In the genomic region with DNA sequence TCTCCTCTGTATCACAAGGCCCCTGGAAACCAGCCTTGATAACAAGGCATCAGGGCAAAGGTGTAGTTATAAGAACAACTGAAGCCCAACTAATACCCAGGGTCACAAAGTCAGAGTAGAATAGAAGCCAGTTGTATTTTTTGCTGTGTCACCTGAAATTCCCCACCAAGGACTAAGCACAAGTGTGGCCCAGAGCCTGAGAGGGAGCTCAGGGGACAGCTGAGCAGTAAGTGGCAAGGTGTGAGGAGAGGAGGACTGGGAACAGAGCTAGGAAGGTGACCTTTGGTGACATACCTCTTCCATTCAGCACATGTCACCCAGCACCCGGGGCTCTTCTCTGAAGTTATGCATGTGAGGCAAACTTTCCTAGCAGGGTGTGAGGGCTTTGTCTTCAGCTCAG, we compare ENCODE assay signal across 1 cellular context.
TF ChIP-seq lines count a peak whose summit lies in the region.

No MANE protein-coding gene starts in this region.

TF ChIP-seq in K562, 482 proteins besides CTCF, POLR2A, EP300 and RAD21:
- TF ChIP-seq MAFG (tag; conservative IDR thresholded peaks at IDR 0.05): peak; percentile 29; the same call in 1 of the 2 replicates
- no peak for TF ChIP-seq HLTF (IDR thresholded peaks at IDR 0.05)
- no peak for TF ChIP-seq FOS (IDR thresholded peaks at IDR 0.05; ENCODE audit: extremely low read depth, insufficient read length)
- no peak for TF ChIP-seq NBN (IDR thresholded peaks at IDR 0.05; ENCODE audit: low read depth)
- TF ChIP-seq, protein P1, sequence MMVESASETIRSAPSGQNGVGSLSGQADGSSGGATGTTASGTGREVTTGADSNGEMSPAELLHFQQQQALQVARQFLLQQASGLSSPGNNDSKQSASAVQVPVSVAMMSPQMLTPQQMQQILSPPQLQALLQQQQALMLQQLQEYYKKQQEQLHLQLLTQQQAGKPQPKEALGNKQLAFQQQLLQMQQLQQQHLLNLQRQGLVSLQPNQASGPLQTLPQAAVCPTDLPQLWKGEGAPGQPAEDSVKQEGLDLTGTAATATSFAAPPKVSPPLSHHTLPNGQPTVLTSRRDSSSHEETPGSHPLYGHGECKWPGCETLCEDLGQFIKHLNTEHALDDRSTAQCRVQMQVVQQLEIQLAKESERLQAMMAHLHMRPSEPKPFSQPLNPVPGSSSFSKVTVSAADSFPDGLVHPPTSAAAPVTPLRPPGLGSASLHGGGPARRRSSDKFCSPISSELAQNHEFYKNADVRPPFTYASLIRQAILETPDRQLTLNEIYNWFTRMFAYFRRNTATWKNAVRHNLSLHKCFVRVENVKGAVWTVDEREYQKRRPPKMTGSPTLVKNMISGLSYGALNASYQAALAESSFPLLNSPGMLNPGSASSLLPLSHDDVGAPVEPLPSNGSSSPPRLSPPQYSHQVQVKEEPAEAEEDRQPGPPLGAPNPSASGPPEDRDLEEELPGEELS (CRISPR knock-in tag; IDR thresholded peaks at IDR 0.05; ENCODE audit: borderline replicate concordance): no peak
- TF ChIP-seq ZBTB1 (CRISPR knock-in tag; IDR thresholded peaks at IDR 0.05; ENCODE audit: borderline replicate concordance, low read depth): no peak
- TF ChIP-seq, protein P2, sequence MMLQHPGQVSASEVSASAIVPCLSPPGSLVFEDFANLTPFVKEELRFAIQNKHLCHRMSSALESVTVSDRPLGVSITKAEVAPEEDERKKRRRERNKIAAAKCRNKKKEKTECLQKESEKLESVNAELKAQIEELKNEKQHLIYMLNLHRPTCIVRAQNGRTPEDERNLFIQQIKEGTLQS (IDR thresholded peaks at IDR 0.05): no peak
- TF ChIP-seq, protein P2 (CRISPR knock-in tag; conservative IDR thresholded peaks at IDR 0.05): no peak
- no peak for TF ChIP-seq SREBF1 (IDR thresholded peaks at IDR 0.05; ENCODE audit: borderline replicate concordance, low read depth, low read length)
- no peak for TF ChIP-seq ZNF584 (CRISPR knock-in tag; IDR thresholded peaks at IDR 0.05; ENCODE audit: low read depth)
- TF ChIP-seq, protein P3, sequence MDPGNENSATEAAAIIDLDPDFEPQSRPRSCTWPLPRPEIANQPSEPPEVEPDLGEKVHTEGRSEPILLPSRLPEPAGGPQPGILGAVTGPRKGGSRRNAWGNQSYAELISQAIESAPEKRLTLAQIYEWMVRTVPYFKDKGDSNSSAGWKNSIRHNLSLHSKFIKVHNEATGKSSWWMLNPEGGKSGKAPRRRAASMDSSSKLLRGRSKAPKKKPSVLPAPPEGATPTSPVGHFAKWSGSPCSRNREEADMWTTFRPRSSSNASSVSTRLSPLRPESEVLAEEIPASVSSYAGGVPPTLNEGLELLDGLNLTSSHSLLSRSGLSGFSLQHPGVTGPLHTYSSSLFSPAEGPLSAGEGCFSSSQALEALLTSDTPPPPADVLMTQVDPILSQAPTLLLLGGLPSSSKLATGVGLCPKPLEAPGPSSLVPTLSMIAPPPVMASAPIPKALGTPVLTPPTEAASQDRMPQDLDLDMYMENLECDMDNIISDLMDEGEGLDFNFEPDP (CRISPR knock-in tag; IDR thresholded peaks at IDR 0.05): no peak
- TF ChIP-seq, protein P4, sequence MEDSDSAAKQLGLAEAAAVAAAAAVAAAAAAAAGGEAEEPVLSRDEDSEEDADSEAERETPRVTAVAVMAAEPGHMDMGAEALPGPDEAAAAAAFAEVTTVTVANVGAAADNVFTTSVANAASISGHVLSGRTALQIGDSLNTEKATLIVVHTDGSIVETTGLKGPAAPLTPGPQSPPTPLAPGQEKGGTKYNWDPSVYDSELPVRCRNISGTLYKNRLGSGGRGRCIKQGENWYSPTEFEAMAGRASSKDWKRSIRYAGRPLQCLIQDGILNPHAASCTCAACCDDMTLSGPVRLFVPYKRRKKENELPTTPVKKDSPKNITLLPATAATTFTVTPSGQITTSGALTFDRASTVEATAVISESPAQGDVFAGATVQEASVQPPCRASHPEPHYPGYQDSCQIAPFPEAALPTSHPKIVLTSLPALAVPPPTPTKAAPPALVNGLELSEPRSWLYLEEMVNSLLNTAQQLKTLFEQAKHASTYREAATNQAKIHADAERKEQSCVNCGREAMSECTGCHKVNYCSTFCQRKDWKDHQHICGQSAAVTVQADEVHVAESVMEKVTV (CRISPR knock-in tag; IDR thresholded peaks at IDR 0.05): no peak
- peak; percentile 28; the same call in 1 of the 2 replicates for TF ChIP-seq C11orf30 (IDR thresholded peaks at IDR 0.05; ENCODE audit: low read depth)
- no peak for TF ChIP-seq ZNF263 (CRISPR knock-in tag; IDR thresholded peaks at IDR 0.05; ENCODE audit: borderline replicate concordance)
- no peak for TF ChIP-seq MIER1 (IDR thresholded peaks at IDR 0.05; ENCODE audit: low read depth)
- TF ChIP-seq XRCC4 (IDR thresholded peaks at IDR 0.05; ENCODE audit: extremely low read depth, insufficient read depth, insufficient read length): no peak
- TF ChIP-seq, protein P5, sequence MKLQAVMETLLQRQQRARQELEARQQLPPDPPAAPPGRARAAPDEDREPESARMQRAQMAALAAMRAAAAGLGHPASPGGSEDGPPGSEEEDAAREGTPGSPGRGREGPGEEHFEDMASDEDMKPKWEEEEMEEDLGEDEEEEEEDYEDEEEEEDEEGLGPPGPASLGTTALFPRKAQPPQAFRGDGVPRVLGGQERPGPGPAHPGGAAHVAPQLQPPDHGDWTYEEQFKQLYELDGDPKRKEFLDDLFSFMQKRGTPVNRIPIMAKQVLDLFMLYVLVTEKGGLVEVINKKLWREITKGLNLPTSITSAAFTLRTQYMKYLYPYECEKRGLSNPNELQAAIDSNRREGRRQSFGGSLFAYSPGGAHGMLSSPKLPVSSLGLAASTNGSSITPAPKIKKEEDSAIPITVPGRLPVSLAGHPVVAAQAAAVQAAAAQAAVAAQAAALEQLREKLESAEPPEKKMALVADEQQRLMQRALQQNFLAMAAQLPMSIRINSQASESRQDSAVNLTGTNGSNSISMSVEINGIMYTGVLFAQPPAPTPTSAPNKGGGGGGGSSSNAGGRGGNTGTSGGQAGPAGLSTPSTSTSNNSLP (IDR thresholded peaks at IDR 0.05; ENCODE audit: borderline replicate concordance, low read depth, low read length): no peak
- TF ChIP-seq EZH2 (IDR thresholded peaks at IDR 0.05; ENCODE audit: borderline replicate concordance, low read depth, low read length): no peak
- TF ChIP-seq ZNF316 (IDR thresholded peaks at IDR 0.05): peak; percentile 50
- TF ChIP-seq RCOR1 (IDR thresholded peaks at IDR 0.05; ENCODE audit: borderline replicate concordance in 1 of 2, low read depth in 2 of 2, low read length in 2 of 2): no peak
- TF ChIP-seq RBM14 (IDR thresholded peaks at IDR 0.05; ENCODE audit: borderline replicate concordance, insufficient read depth, low read depth, low read length): no peak
- no peak for TF ChIP-seq SP1 (CRISPR knock-in tag; IDR thresholded peaks at IDR 0.05)
- no peak for TF ChIP-seq NR2C1 (IDR thresholded peaks at IDR 0.05)
- TF ChIP-seq NR2C1 (tag; IDR thresholded peaks at IDR 0.05): no peak
- no peak for TF ChIP-seq DACH1 (IDR thresholded peaks at IDR 0.05; ENCODE audit: partially characterized antibody)
- no peak for TF ChIP-seq ZNF511 (CRISPR knock-in tag; IDR thresholded peaks at IDR 0.05)
- TF ChIP-seq MLLT1 (IDR thresholded peaks at IDR 0.05): no peak
- TF ChIP-seq, protein P6, sequence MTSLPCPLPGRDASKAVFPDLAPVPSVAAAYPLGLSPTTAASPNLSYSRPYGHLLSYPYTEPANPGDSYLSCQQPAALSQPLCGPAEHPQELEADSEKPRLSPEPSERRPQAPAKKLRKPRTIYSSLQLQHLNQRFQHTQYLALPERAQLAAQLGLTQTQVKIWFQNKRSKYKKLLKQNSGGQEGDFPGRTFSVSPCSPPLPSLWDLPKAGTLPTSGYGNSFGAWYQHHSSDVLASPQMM (CRISPR knock-in tag; IDR thresholded peaks at IDR 0.05): no peak
